8 cellular contexts compared by ENCODE assay signal in the genomic region with DNA sequence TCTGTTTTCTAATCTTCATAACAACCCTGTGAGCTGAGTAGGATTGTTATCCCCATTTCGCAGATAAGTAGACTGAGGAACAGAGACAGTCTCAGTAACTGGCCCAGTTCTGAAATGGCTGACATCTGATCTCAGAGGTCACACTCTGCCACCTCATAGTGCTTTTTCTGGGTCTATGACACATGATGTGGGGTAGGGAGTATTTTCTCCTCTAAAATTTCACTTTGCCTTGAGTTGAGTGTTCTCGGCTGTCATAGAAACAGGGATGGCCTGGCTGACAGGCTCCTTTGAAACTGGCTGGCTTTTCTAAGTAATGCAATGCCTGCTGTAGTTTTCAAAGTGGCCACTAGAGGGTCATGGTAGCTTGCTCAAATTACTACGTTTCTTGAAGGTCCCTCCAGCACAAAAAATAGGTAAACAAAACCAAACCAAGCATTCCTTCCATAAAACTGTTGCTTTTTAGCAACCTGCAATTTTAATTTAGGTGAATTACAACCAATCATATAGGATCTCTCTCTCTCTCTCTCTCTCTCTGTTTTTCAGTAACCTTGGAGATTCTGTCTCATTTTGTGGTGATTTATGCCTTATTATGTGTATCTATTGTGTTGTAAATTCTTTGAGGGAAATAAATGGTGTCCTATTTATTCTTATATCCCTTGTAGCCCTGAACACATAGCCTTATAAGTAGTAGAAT.
DNase-seq lines count a peak whose midpoint lies in the region; ATAC-seq and TF ChIP-seq lines count a peak whose summit lies in the region.

No MANE protein-coding gene starts in this region.

- TF ChIP-seq CTCF in omental fat pad (IDR thresholded peaks at IDR 0.05), result peak in 2 of 3 donors; percentile 69 to 71
- peak; percentile 92 for TF ChIP-seq CTCF in type B pancreatic cell (conservative IDR thresholded peaks at IDR 0.05)

- H3K27me3 Mint-ChIP-seq in activated T-cell treated with anti-CD3 and anti-CD28 coated beads, Interleukin-2, amount 50 U/mL, for 72 hours (ENCODE audit: low read depth), result no peaks in the 10 kb centered on the region
- no peaks in the 10 kb centered on the region for H3K27me3 Mint-ChIP-seq in type B pancreatic cell

- no peak overlapping the region for H3K4me3 Mint-ChIP-seq in activated T-cell treated with anti-CD3 and anti-CD28 coated beads, Interleukin-2, amount 50 U/mL, for 72 hours
- H3K4me3 Mint-ChIP-seq in type B pancreatic cell, result no peak overlapping the region

- peaks cover 7% of the 10 kb centered on the region for H3K4me1 Mint-ChIP-seq in activated T-cell treated with anti-CD3 and anti-CD28 coated beads, Interleukin-2, amount 50 U/mL, for 72 hours (ENCODE audit: low read depth)
- H3K4me1 Mint-ChIP-seq in type B pancreatic cell (ENCODE audit: unreplicated experiment), result no peaks in the 10 kb centered on the region

- no peaks in the 10 kb centered on the region for H3K9me3 Mint-ChIP-seq in activated T-cell treated with anti-CD3 and anti-CD28 coated beads, Interleukin-2, amount 50 U/mL, for 72 hours
- H3K9me3 Mint-ChIP-seq in type B pancreatic cell, result no peaks in the 10 kb centered on the region

- ATAC-seq in GM19463 (IDR thresholded peaks at IDR 0.05; ENCODE audit: unreplicated experiment) (peak; percentile 95), omental fat pad (ENCODE audit: low FRiP score) (peak; percentile 63)
- peak; percentile 89 to 93 for ATAC-seq in activated T-cell treated with anti-CD3 and anti-CD28 coated beads, Interleukin-2, amount 50 U/mL, for 72 hours (replicated peaks in 1 of 2)

- H3K27ac Mint-ChIP-seq in activated T-cell treated with anti-CD3 and anti-CD28 coated beads, Interleukin-2, amount 50 U/mL, for 72 hours, result no peak overlapping the region
- H3K27ac Mint-ChIP-seq in type B pancreatic cell, result no peak overlapping the region

- H3K36me3 Mint-ChIP-seq in activated T-cell treated with anti-CD3 and anti-CD28 coated beads, Interleukin-2, amount 50 U/mL, for 72 hours (ENCODE audit: insufficient read depth in 2 of 2), result no peaks in the 10 kb centered on the region
- no peaks in the 10 kb centered on the region for H3K36me3 Mint-ChIP-seq in type B pancreatic cell

- in situ Hi-C loops in Caki2 (cut with HindIII; ENCODE audit: low pct_unique_long_range_greater_than_20kb, low sequenced_read_pairs), result no loop called here

- peak; percentile 52 for DNase-seq in Caki2 (ENCODE audit: low read depth)
- DNase-seq in HPDE6-E6E7 (ENCODE audit: extremely low spot score), result peak; percentile 21
- peak; percentile 94 for DNase-seq in OCI-M1 (lab: John Stamatoyannopoulos, UW)
- peak; percentile 59 to 66 for DNase-seq in activated T-cell treated with anti-CD3 and anti-CD28 coated beads, Interleukin-2, amount 50 U/mL, for 72 hours
- DNase-seq in fibroblast of the conjunctiva (ENCODE audit: low read depth), result peak; percentile 55
- peak; percentile 54 for DNase-seq in omental fat pad (ENCODE audit: low spot score)
- DNase-seq in type B pancreatic cell (ENCODE audit: extremely low spot score, unreplicated experiment), result no peak
